9 cellular contexts compared by ENCODE assay signal in the genomic region with DNA sequence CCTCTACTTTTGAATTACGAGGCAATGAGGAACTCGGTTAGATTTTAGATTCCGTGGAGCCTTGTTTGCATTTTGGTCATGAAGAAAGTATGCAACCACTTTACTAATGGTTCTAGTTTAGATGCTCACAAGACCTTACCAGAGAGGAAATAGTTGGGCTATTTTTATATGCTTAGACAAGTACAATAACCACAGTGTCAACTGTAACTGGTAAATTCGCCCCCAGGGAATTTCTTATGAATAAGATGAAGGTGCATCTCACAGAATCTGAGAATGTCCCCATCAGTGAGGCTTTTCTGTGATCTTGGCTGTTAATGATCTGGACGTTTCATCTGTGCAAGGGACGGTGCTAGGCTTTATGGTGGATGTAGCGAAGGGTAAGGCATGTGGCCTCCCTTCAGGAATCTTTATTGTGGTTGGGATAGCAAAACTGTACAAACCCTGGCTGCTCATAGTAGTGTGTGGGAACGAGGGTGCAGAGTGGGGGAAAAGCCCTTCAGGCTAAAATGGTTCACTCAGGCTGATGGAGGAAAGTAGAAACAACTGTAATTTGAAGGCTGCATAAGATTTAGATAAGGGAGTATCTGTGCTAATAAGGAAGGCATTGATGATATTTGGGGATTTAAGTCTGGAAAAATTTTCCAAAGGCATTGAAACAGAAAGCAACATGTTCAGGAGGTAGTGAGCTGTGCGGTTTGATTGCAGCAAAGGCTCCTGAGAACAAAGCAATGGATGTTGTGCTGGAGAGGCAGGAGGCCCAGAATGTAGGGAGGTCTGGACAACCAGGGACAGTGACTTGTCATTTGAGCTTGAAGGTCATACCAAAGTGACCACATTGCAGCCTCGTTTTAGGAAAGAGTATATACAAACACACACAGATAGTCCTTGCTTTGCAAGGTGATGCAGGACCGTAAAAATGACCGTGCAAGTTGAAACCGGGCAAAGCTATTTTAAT. TPM values are rescaled to one million over a fixed set of nuclear protein-coding genes. Genes with fewer than 3 reads are reported as not detected.
DNase-seq lines count a peak whose midpoint lies in the region; ATAC-seq and TF ChIP-seq lines count a peak whose summit lies in the region.
"Had no signal": no experiment of that assay in that cellular context is flagged by ENCODE, and none has a peak within 500 bp of the region (broad histone marks: within the 10 kb centered on the region; RNA-seq: fewer than 3 reads in every experiment).

No MANE protein-coding gene starts in this region.

- 55 to 63% methylated on average over 13 of the region's 13 CpGs for WGBS in upper lobe of left lung, 2 donors

- TF ChIP-seq POLR2A in upper lobe of left lung (IDR thresholded peaks at IDR 0.05) = no peak

- TF ChIP-seq CTCF in BJ (IDR thresholded peaks at IDR 0.05; ENCODE audit: insufficient read depth, low read depth, low read length) (no peak), cardiac muscle cell (IDR thresholded peaks at IDR 0.05; ENCODE audit: low read depth, low read length) (no peak), dorsolateral prefrontal cortex (IDR thresholded peaks at IDR 0.05 in 54 of 56, conservative IDR thresholded peaks at IDR 0.05 in 2 of 56; ENCODE audit: low read depth in 1 of 56, partially characterized antibody in 56 of 56) (no peak), upper lobe of left lung (IDR thresholded peaks at IDR 0.05) (no peak)

- ATAC-seq in GM19043 (IDR thresholded peaks at IDR 0.05; ENCODE audit: low read depth, unreplicated experiment) (peak; percentile 91), HG03108 (IDR thresholded peaks at IDR 0.05; ENCODE audit: unreplicated experiment) (peak; percentile 89), upper lobe of left lung (ENCODE audit: low FRiP score in 2 of 2) (no peak)

- POLR2A ChIA-PET in BJ (lab: Charles Lee) = no interaction called here

- H3K27ac ChIP-seq in SJSA1 (peak overlapping the region; percentile 23), cardiac muscle cell (peak overlapping the region; percentile 61), dorsolateral prefrontal cortex (peak overlapping the region in 7 of 59 donors; percentile 5 to 55 (median 25)), upper lobe of left lung (peak overlapping the region in 2 of 4 donors; percentile 2 to 32)

- CTCF ChIA-PET in BJ (lab: Yijun Ruan, JAX) = no interaction called here

- peaks cover 36% of the 10 kb centered on the region for H3K4me1 ChIP-seq in SJSA1 (replicated peaks)
- peaks cover 10% of the 10 kb centered on the region for H3K4me1 ChIP-seq in cardiac muscle cell (ENCODE audit: low read depth)
- peaks cover 13 to 63% (median 24%) of the 10 kb centered on the region in 4 donors for H3K4me1 ChIP-seq in upper lobe of left lung

- TF ChIP-seq EP300 in upper lobe of left lung (IDR thresholded peaks at IDR 0.05) = no peak

- H3K36me3 ChIP-seq in BJ (ENCODE audit: control insufficient read depth, insufficient read depth, low read length) = no peaks in the 10 kb centered on the region
- peaks cover 4% of the 10 kb centered on the region for H3K36me3 ChIP-seq in SJSA1
- no peaks in the 10 kb centered on the region for H3K36me3 ChIP-seq in cardiac muscle cell
- H3K36me3 ChIP-seq in H7 (replicated peaks; ENCODE audit: control insufficient read depth, insufficient read depth, low read length) = no peaks in the 10 kb centered on the region
- no peaks in the 10 kb centered on the region for H3K36me3 ChIP-seq in upper lobe of left lung

- intact Hi-C loops in dorsolateral prefrontal cortex (cut with DNase I) = no loop called here

- DNase-seq in BJ (ENCODE audit: low read depth) (peak; percentile 84), SJSA1 (ENCODE audit: low read depth in 1 of 2, low spot score in 2 of 2) (peak; percentile 87 to 100), cardiac muscle cell (ENCODE audit: low read depth in 1 of 2, low spot score in 1 of 2) (no peak), H7 (no peak), dorsolateral prefrontal cortex (no peak), upper lobe of left lung (no peak)

- H3K9me3 ChIP-seq in SJSA1 (replicated peaks) (no peaks in the 10 kb centered on the region), cardiac muscle cell (ENCODE audit: low read depth) (no peaks in the 10 kb centered on the region), upper lobe of left lung (no peaks in the 10 kb centered on the region)

- H3K27me3 ChIP-seq in BJ (ENCODE audit: control insufficient read depth, insufficient read depth, low read length) (no peaks in the 10 kb centered on the region), SJSA1 (replicated peaks) (no peaks in the 10 kb centered on the region), cardiac muscle cell (no peaks in the 10 kb centered on the region), H7 (ENCODE audit: control insufficient read depth, insufficient read depth, low read length) (no peaks in the 10 kb centered on the region), dorsolateral prefrontal cortex (no peaks in the 10 kb centered on the region), upper lobe of left lung (no peaks in the 10 kb centered on the region)

- peak overlapping the region; percentile 0; the same call in 1 of the 2 replicates for H3K4me3 ChIP-seq in BJ (ENCODE audit: low read depth, low read length)
- peak overlapping the region; percentile 0 for H3K4me3 ChIP-seq in SJSA1
- no peak overlapping the region for H3K4me3 ChIP-seq in cardiac muscle cell
- H3K4me3 ChIP-seq in H7 (ENCODE audit: insufficient read depth, low read depth, low read length) = no peak overlapping the region
- peak overlapping the region in 1 of 59 donors; percentile 10 for H3K4me3 ChIP-seq in dorsolateral prefrontal cortex
- no peak overlapping the region for H3K4me3 ChIP-seq in upper lobe of left lung
- H3K4me3 ChIP-seq: lung had no signal

RNA-seq across cellular contexts. Expression of a gene that starts 28.4 kb away (rescaled TPM):
- 84.7 and 87.8 TPM in 2 replicates for polyA plus RNA-seq in BJ (2011; rRNA removed)
- polyA minus RNA-seq in BJ (2011; rRNA and poly(A)+ RNA removed) = 24.3 and 29.0 TPM in 2 replicates
- 130 and 134 TPM in 2 replicates for total RNA-seq in SJSA1 (2014; rRNA removed; shearing (Covaris generic))
- total RNA-seq in cardiac muscle cell = 71.2 and 72.1 TPM in 2 replicates
- 127 and 130 TPM in 2 replicates for polyA plus RNA-seq in cardiac muscle cell
- total RNA-seq in H7 (2014; rRNA removed; shearing (Covaris generic)) = 56.9 and 67.4 TPM in 2 replicates
- 10 to 100 TPM; 29.3 to 62.3 (median 43.6) TPM for total RNA-seq in dorsolateral prefrontal cortex
- total RNA-seq in upper lobe of left lung = 10 to 100 TPM; 29.3 to 55.5 (median 47.7) TPM

RNA-seq across cellular contexts. Expression of a gene that starts 29.2 kb away (rescaled TPM):
- polyA plus RNA-seq in BJ (2011; rRNA removed) (not detected in 2 replicates), cardiac muscle cell (0.31 and 1.2 TPM in 2 replicates)
- polyA minus RNA-seq in BJ (2011; rRNA and poly(A)+ RNA removed) = not detected in 2 replicates
- total RNA-seq in SJSA1 (2014; rRNA removed; shearing (Covaris generic)) = not detected in 2 replicates
- total RNA-seq in cardiac muscle cell (not detected in 2 replicates), dorsolateral prefrontal cortex (not detected), upper lobe of left lung (under 1 TPM in 2 of 6 donors, not detected in 4; 0.52 to 0.94 TPM)
- 0.10 TPM in 1 of 2 replicates, not detected in the other for total RNA-seq in H7 (2014; rRNA removed; shearing (Covaris generic))

Comparison
In these comparisons a context has a peak if more than half of its experiments do, and no peak if none do; other contexts are left out.
1. DNase-seq: peak in BJ (single experiment) and SJSA1 (2 of 2); none in cardiac muscle cell (0 of 2), H7 (single experiment), dorsolateral prefrontal cortex (0 of 10) and upper lobe of left lung (0 of 2).
2. H3K4me3 ChIP-seq: peak in BJ (single experiment) and SJSA1 (single experiment); none in cardiac muscle cell (single experiment), H7 (single experiment) and upper lobe of left lung (0 of 4).
3. ATAC-seq: peak in GM19043 (single experiment) and HG03108 (single experiment); none in upper lobe of left lung (0 of 2).